ENCODE assay signal across 1 cellular context in genomic region chr1:110235839-110236682, GRCh38.
TF ChIP-seq lines count a peak whose summit lies in the region.

No MANE protein-coding gene starts in this region.

TF ChIP-seq in K562, 482 proteins besides CTCF, POLR2A, EP300 and RAD21 (continued from another document and continues in another):
- TF ChIP-seq ZNF518B (CRISPR knock-in tag; IDR thresholded peaks at IDR 0.05) (no peak), ZC3H4 (CRISPR knock-in tag; IDR thresholded peaks at IDR 0.05; ENCODE audit: borderline replicate concordance) (no peak), SOX6 (IDR thresholded peaks at IDR 0.05) (peak; percentile 42; the same call in 1 of the 2 replicates), NFIX (CRISPR knock-in tag; IDR thresholded peaks at IDR 0.05; ENCODE audit: low read depth) (no peak), ATF1 (CRISPR knock-in tag; IDR thresholded peaks at IDR 0.05) (no peak), ATF1 (tag; IDR thresholded peaks at IDR 0.05) (peak; percentile 64), NR2C2 (CRISPR knock-in tag; IDR thresholded peaks at IDR 0.05) (no peak), NR2C2 (tag; IDR thresholded peaks at IDR 0.05) (peak; percentile 32; the same call in 1 of the 2 replicates), JUND (IDR thresholded peaks at IDR 0.05; ENCODE audit: borderline replicate concordance, low read depth, low read length) (peak; percentile 88), JUND (tag; IDR thresholded peaks at IDR 0.05; ENCODE audit: borderline replicate concordance, low read depth, low read length) (peak; percentile 94), MIER1 (IDR thresholded peaks at IDR 0.05; ENCODE audit: low read depth) (no peak), CREM (IDR thresholded peaks at IDR 0.05; ENCODE audit: low read depth) (peak; percentile 50), SMARCA4 (IDR thresholded peaks at IDR 0.05) (peak; percentile 75), SMARCE1 (IDR thresholded peaks at IDR 0.05) (peak; percentile 76), ARID3B (CRISPR knock-in tag; IDR thresholded peaks at IDR 0.05; ENCODE audit: borderline replicate concordance) (no peak), FOXK1 (CRISPR knock-in tag; IDR thresholded peaks at IDR 0.05; ENCODE audit: borderline replicate concordance) (no peak), MXI1 (IDR thresholded peaks at IDR 0.05; ENCODE audit: low read depth, low read length) (no peak), MEF2A (IDR thresholded peaks at IDR 0.05; ENCODE audit: control insufficient read depth, low read depth, low read length) (no peak), CTCFL (IDR thresholded peaks at IDR 0.05; ENCODE audit: borderline replicate concordance, insufficient read depth, low read depth, low read length, poor library complexity, severe bottlenecking) (no peak), SP2 (IDR thresholded peaks at IDR 0.05; ENCODE audit: extremely low read depth, low read depth, low read length, poor library complexity, severe bottlenecking) (no peak), DPF2 (IDR thresholded peaks at IDR 0.05) (peak; percentile 65), TBP (optimal IDR thresholded peaks at IDR 0.05; ENCODE audit: low read depth, low read length) (peak; percentile 20), STAT5A (IDR thresholded peaks at IDR 0.05; ENCODE audit: borderline replicate concordance, low read length) (no peak), THAP12 (CRISPR knock-in tag; IDR thresholded peaks at IDR 0.05) (no peak), ATF2 (CRISPR knock-in tag; IDR thresholded peaks at IDR 0.05) (no peak; the same call in 1 of the 2 replicates), NCOA2 (IDR thresholded peaks at IDR 0.05; ENCODE audit: partially characterized antibody in 2 of 2) (no peak), KAT2B (IDR thresholded peaks at IDR 0.05; ENCODE audit: low read depth, low read length) (no peak), DEAF1 (CRISPR knock-in tag; IDR thresholded peaks at IDR 0.05) (peak; percentile 21; the same call in 1 of the 2 replicates), FOSL1 (tag; conservative IDR thresholded peaks at IDR 0.05) (peak; percentile 90), MTA3 (IDR thresholded peaks at IDR 0.05; ENCODE audit: borderline replicate concordance) (0 out of 2 replicates have a peak, but pooled peaks have one; percentile 14), ZNF274 (IDR thresholded peaks at IDR 0.05; ENCODE audit: borderline replicate concordance, low read depth, low read length) (no peak), ZNF57 (CRISPR knock-in tag; IDR thresholded peaks at IDR 0.05) (no peak)
- TF ChIP-seq, protein P1, sequence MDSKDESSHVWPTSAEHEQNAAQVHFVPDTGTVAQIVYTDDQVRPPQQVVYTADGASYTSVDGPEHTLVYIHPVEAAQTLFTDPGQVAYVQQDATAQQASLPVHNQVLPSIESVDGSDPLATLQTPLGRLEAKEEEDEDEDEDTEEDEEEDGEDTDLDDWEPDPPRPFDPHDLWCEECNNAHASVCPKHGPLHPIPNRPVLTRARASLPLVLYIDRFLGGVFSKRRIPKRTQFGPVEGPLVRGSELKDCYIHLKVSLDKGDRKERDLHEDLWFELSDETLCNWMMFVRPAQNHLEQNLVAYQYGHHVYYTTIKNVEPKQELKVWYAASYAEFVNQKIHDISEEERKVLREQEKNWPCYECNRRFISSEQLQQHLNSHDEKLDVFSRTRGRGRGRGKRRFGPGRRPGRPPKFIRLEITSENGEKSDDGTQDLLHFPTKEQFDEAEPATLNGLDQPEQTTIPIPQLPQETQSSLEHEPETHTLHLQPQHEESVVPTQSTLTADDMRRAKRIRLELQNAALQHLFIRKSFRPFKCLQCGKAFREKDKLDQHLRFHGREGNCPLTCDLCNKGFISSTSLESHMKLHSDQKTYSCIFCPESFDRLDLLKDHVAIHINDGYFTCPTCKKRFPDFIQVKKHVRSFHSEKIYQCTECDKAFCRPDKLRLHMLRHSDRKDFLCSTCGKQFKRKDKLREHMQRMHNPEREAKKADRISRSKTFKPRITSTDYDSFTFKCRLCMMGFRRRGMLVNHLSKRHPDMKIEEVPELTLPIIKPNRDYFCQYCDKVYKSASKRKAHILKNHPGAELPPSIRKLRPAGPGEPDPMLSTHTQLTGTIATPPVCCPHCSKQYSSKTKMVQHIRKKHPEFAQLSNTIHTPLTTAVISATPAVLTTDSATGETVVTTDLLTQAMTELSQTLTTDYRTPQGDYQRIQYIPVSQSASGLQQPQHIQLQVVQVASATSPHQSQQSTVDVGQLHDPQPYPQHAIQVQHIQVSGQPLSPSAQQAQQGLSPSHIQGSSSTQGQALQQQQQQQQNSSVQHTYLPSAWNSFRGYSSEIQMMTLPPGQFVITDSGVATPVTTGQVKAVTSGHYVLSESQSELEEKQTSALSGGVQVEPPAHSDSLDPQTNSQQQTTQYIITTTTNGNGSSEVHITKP (IDR thresholded peaks at IDR 0.05; ENCODE audit: partially characterized antibody) = peak; percentile 34
- TF ChIP-seq, protein P2, sequence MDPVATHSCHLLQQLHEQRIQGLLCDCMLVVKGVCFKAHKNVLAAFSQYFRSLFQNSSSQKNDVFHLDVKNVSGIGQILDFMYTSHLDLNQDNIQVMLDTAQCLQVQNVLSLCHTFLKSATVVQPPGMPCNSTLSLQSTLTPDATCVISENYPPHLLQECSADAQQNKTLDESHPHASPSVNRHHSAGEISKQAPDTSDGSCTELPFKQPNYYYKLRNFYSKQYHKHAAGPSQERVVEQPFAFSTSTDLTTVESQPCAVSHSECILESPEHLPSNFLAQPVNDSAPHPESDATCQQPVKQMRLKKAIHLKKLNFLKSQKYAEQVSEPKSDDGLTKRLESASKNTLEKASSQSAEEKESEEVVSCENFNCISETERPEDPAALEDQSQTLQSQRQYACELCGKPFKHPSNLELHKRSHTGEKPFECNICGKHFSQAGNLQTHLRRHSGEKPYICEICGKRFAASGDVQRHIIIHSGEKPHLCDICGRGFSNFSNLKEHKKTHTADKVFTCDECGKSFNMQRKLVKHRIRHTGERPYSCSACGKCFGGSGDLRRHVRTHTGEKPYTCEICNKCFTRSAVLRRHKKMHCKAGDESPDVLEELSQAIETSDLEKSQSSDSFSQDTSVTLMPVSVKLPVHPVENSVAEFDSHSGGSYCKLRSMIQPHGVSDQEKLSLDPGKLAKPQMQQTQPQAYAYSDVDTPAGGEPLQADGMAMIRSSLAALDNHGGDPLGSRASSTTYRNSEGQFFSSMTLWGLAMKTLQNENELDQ (CRISPR knock-in tag; IDR thresholded peaks at IDR 0.05; ENCODE audit: borderline replicate concordance) = no peak
- TF ChIP-seq, protein P3, sequence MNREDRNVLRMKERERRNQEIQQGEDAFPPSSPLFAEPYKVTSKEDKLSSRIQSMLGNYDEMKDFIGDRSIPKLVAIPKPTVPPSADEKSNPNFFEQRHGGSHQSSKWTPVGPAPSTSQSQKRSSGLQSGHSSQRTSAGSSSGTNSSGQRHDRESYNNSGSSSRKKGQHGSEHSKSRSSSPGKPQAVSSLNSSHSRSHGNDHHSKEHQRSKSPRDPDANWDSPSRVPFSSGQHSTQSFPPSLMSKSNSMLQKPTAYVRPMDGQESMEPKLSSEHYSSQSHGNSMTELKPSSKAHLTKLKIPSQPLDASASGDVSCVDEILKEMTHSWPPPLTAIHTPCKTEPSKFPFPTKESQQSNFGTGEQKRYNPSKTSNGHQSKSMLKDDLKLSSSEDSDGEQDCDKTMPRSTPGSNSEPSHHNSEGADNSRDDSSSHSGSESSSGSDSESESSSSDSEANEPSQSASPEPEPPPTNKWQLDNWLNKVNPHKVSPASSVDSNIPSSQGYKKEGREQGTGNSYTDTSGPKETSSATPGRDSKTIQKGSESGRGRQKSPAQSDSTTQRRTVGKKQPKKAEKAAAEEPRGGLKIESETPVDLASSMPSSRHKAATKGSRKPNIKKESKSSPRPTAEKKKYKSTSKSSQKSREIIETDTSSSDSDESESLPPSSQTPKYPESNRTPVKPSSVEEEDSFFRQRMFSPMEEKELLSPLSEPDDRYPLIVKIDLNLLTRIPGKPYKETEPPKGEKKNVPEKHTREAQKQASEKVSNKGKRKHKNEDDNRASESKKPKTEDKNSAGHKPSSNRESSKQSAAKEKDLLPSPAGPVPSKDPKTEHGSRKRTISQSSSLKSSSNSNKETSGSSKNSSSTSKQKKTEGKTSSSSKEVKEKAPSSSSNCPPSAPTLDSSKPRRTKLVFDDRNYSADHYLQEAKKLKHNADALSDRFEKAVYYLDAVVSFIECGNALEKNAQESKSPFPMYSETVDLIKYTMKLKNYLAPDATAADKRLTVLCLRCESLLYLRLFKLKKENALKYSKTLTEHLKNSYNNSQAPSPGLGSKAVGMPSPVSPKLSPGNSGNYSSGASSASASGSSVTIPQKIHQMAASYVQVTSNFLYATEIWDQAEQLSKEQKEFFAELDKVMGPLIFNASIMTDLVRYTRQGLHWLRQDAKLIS (CRISPR knock-in tag; IDR thresholded peaks at IDR 0.05) = no peak
